8 cellular contexts compared by ENCODE assay signal in genomic region chr2:100563407-100564247, GRCh38. TPM values are rescaled to one million over a fixed set of nuclear protein-coding genes. Genes with fewer than 3 reads are reported as not detected.
DNase-seq lines count a peak whose midpoint lies in the region; ATAC-seq and TF ChIP-seq lines count a peak whose summit lies in the region.

No MANE protein-coding gene starts in this region.

- TF ChIP-seq POLR2A in HCT116 (IDR thresholded peaks at IDR 0.05; ENCODE audit: borderline replicate concordance, extremely low read depth, insufficient read depth, insufficient read length), result no peak

- peak overlapping the region; percentile 88 for H2AFZ ChIP-seq in HCT116 (ENCODE audit: low read depth, low read length, poor library complexity, severe bottlenecking)

- H3K36me3 ChIP-seq in HCT116 (ENCODE audit: control insufficient read depth in 1 of 2, insufficient read depth in 2 of 2, low read length in 2 of 2) (no peaks in the 10 kb centered on the region), Panc1 (ENCODE audit: control insufficient read depth, insufficient read depth, low read length) (no peaks in the 10 kb centered on the region; the same call in 1 of the 2 replicates), esophagus (ENCODE audit: control insufficient read depth in 2 of 2, insufficient read depth in 2 of 2, low read length in 1 of 2) (peaks cover 0 to 6% of the 10 kb centered on the region in 2 donors), neutrophil (no peaks in the 10 kb centered on the region)

- H3K4me1 ChIP-seq in HCT116 (ENCODE audit: control insufficient read depth in 1 of 2, insufficient read depth in 2 of 2, low read length in 2 of 2) (peaks cover 11 to 17% of the 10 kb centered on the region in 2 experiments), Panc1 (ENCODE audit: control insufficient read depth, insufficient read depth, low read length) (peaks cover 8% of the 10 kb centered on the region), esophagus (ENCODE audit: control insufficient read depth in 2 of 2, insufficient read depth in 2 of 2, low read length in 1 of 2) (peaks cover 3 to 8% of the 10 kb centered on the region in 2 donors), neutrophil (ENCODE audit: control insufficient read depth in 1 of 2, insufficient read depth in 1 of 2, low read depth in 1 of 2, low read length in 1 of 2) (peaks cover 13 to 19% of the 10 kb centered on the region in 2 experiments)

- intact Hi-C loops in HCT116 (cut with micrococcal nuclease), result loop anchor here (10.0 kb wide), 2 partner anchors 269 to 299 kb away; no protein-coding TSS in a partner anchor
- intact Hi-C loops in Panc1 (cut with micrococcal nuclease; ENCODE audit: unreplicated experiment), result loop anchor here (2.0 kb wide), 1 partner anchor 147 kb away; the partner anchor contains the start of gene CHST10

- ATAC-seq in HCT116 (peak; percentile 24), Panc1 (peak; percentile 2), GM18519 (IDR thresholded peaks at IDR 0.05; ENCODE audit: low FRiP score, unreplicated experiment) (no peak)

- in situ Hi-C loops in Panc1 (cut with HindIII; ENCODE audit: low pct_unique_long_range_greater_than_20kb, low sequenced_read_pairs), result no loop called here
- in situ Hi-C loops in GM13976 (cut with MboI; ENCODE audit: low sequenced_read_pairs, unreplicated experiment), result no loop called here

- BruUV-seq in HCT116 (replicated peaks; lab: Mats Ljungman, UMichigan) (TSS peak; percentile 77), Panc1 (replicated peaks; lab: Mats Ljungman, UMichigan) (no TSS peak)

- no peak for TF ChIP-seq RAD21 in HCT116 (IDR thresholded peaks at IDR 0.05; ENCODE audit: low read depth)

- DNase-seq in HCT116 (ENCODE audit: low read depth, low spot score), result no peak
- DNase-seq in Panc1 (ENCODE audit: low read depth, low spot score), result no peak
- DNase-seq in GM13976 (ENCODE audit: low spot score), result no peak
- no peak for DNase-seq in NCI-H2196 (lab: John Stamatoyannopoulos, UW; ENCODE audit: unreplicated experiment)

- no peaks in the 10 kb centered on the region for H4K20me1 ChIP-seq in HCT116 (ENCODE audit: insufficient read depth)

- no peaks in the 10 kb centered on the region for H3K9me3 ChIP-seq in HCT116 (ENCODE audit: control insufficient read depth in 1 of 2, insufficient read depth in 1 of 2, low read depth in 1 of 2, low read length in 2 of 2)
- H3K9me3 ChIP-seq in Panc1 (ENCODE audit: control insufficient read depth, insufficient read depth, low read depth, low read length), result no peaks in the 10 kb centered on the region
- no peaks in the 10 kb centered on the region for H3K9me3 ChIP-seq in esophagus (ENCODE audit: control insufficient read depth in 2 of 2, insufficient read depth in 1 of 2, low read depth in 1 of 2, low read length in 1 of 2)
- H3K9me3 ChIP-seq in neutrophil, result no peaks in the 10 kb centered on the region

- no peaks in the 10 kb centered on the region for H3K9me2 ChIP-seq in HCT116 (ENCODE audit: insufficient read depth)

- H3K79me2 ChIP-seq in HCT116 (ENCODE audit: insufficient read depth, low read length), result peaks cover 5% of the 10 kb centered on the region; the same call in 1 of the 2 replicates

- POLR2A ChIA-PET in HCT116 (lab: Charles Lee) (interaction anchor here (0.8 to 2.1 kb wide), 9 partner anchors 7 to 438 kb away, joined by 3 to 13 read pairs (median 4); partner anchors contain the start of gene RPL31), Panc1 (lab: Charles Lee) (interaction anchor here (0.5 to 0.7 kb wide), 4 partner anchors 8 to 654 kb away, joined by 3 to 4 read pairs (median 4); partner anchors contain the start of gene RPL31)

- no peak for TF ChIP-seq CTCF in HCT116 (IDR thresholded peaks at IDR 0.05 in 2 of 3, conservative IDR thresholded peaks at IDR 0.05 in 1 of 3; ENCODE audit: borderline replicate concordance in 1 of 3, insufficient read depth in 1 of 3, low read depth in 2 of 3, low read length in 2 of 3)
- no peak for TF ChIP-seq CTCF in Panc1 (IDR thresholded peaks at IDR 0.05)
- no peak for TF ChIP-seq CTCF in neutrophil (IDR thresholded peaks at IDR 0.05)
- TF ChIP-seq CTCF in GM13976 (IDR thresholded peaks at IDR 0.05; ENCODE audit: borderline replicate concordance, control extremely low read depth, extremely low read depth, insufficient read depth, missing control alignments), result no peak

- WGBS in esophagus, 2 donors, result 18 to 19% methylated on average over 21 to 24 of the region's 24 CpGs

- no peaks in the 10 kb centered on the region for H3K27me3 ChIP-seq in HCT116 (ENCODE audit: insufficient read depth, low read length)
- H3K27me3 ChIP-seq in Panc1 (ENCODE audit: control insufficient read depth, insufficient read depth, low read length), result no peaks in the 10 kb centered on the region
- H3K27me3 ChIP-seq in esophagus (ENCODE audit: control insufficient read depth in 1 of 2, insufficient read depth in 2 of 2, low read length in 2 of 2), result no peaks in the 10 kb centered on the region
- no peaks in the 10 kb centered on the region for H3K27me3 ChIP-seq in neutrophil

- RAD21 ChIA-PET in HCT116 (lab: Charles Lee; ENCODE audit: low non-redundant PET in 1 of 2, low total read pairs in 2 of 2, uncharacterized antibody in 2 of 2, unreplicated experiment in 2 of 2), result no interaction called here

- H3K9ac ChIP-seq in HCT116 (ENCODE audit: low read length), result peak overlapping the region; percentile 92

- peak overlapping the region; percentile 94 for H3K4me2 ChIP-seq in HCT116 (ENCODE audit: low read length)

- H3K27ac ChIP-seq in HCT116 (ENCODE audit: low read depth, low read length) (peak overlapping the region; percentile 76), Panc1 (ENCODE audit: low read length) (peak overlapping the region; percentile 97), esophagus (ENCODE audit: low read depth in 2 of 2, low read length in 1 of 2) (peak overlapping the region; percentile 84 to 93), neutrophil (peak overlapping the region; percentile 83)

- H3K4me3 ChIP-seq in GM08714 (ENCODE audit: low read length), result peak overlapping the region; percentile 93
- peak overlapping the region; percentile 82 to 86 for H3K4me3 ChIP-seq in HCT116 (replicated peaks in 1 of 2; ENCODE audit: low read depth in 1 of 2, low read length in 2 of 2)
- H3K4me3 ChIP-seq in Panc1 (ENCODE audit: low read depth in 2 of 2, low read length in 2 of 2), result peak overlapping the region; percentile 83 to 97
- peak overlapping the region; percentile 71 to 77 for H3K4me3 ChIP-seq in esophagus (ENCODE audit: low read depth in 1 of 2, low read length in 2 of 2)
- H3K4me3 ChIP-seq in neutrophil (ENCODE audit: low read depth in 1 of 2, low read length in 1 of 2), result peak overlapping the region; percentile 76 to 98

- CTCF ChIA-PET in HCT116 (lab: Charles Lee), result interaction anchor here (0.8 to 2.0 kb wide), 4 partner anchors 7 to 301 kb away, joined by 3 to 9 read pairs (median 4); no protein-coding TSS in a partner anchor
- CTCF ChIA-PET in Panc1 (lab: Charles Lee), result interaction anchor here (0.6 kb wide), 3 partner anchors 21 to 93 kb away, joined by 3 to 4 read pairs (median 3); no protein-coding TSS in a partner anchor

TF ChIP-seq in HCT116, 20 proteins besides CTCF, POLR2A, EP300 and RAD21:
- no peak for TF ChIP-seq SRF (IDR thresholded peaks at IDR 0.05; ENCODE audit: low read depth)
- no peak for TF ChIP-seq CEBPB (IDR thresholded peaks at IDR 0.05; ENCODE audit: low read depth)
- no peak for TF ChIP-seq TCF7L2 (IDR thresholded peaks at IDR 0.05; ENCODE audit: borderline replicate concordance, extremely low read depth, insufficient read depth, insufficient read length)
- no peak for TF ChIP-seq EZH2phosphoT487 (IDR thresholded peaks at IDR 0.05; ENCODE audit: borderline replicate concordance)
- no peak for TF ChIP-seq JUND (IDR thresholded peaks at IDR 0.05)
- TF ChIP-seq CBX3 (IDR thresholded peaks at IDR 0.05; ENCODE audit: low read depth), result no peak

RNA-seq across cellular contexts. Expression of gene PDCL3, which starts 0.8 kb away (rescaled TPM):
- total RNA-seq in HCT116 (2021; ENCODE audit: unreplicated experiment) (26.3 TPM), Panc1 (2021; ENCODE audit: unreplicated experiment) (43.1 TPM)
- polyA plus RNA-seq in HCT116 (2012), result 18.3 and 24.8 TPM in 2 replicates
- polyA plus RNA-seq in Panc1 (2012; ENCODE audit: insufficient read length), result 41.3 TPM
- polyA plus RNA-seq in esophagus, result 10 to 100 TPM; 22.4 to 35.4 TPM
